In genomic region chr10:13774303-13774893, GRCh38 we compare ENCODE assay signal across 14 cellular contexts.
"Had no signal": no experiment of that assay in that cellular context is flagged by ENCODE, and none has a peak within 500 bp of the region (broad histone marks: within the 10 kb centered on the region; RNA-seq: fewer than 3 reads in every experiment).

No MANE protein-coding gene starts in this region.

- H3K9me3 ChIP-seq: psoas muscle, upper lobe of right lung had no signal

- H3K4me3 ChIP-seq: psoas muscle, upper lobe of right lung had no signal

- DNase-seq: activated CD4-positive, alpha-beta T cell treated with anti-CD3 and anti-CD28 coated beads, Interleukin-2, amount 10 ng/mL, durations not matched to agents 7 days and 5 days; activated CD4-positive, CD25-positive, alpha-beta regulatory T cell; activated effector memory CD4-positive, alpha-beta T cell treated with Interleukin-2 at 50 U/mL for 16 hours; activated T-cell treated with anti-CD3 and anti-CD28 coated beads, Interleukin-2, amount 50 U/mL, for 24 hours; amygdala; effector CD4-positive, alpha-beta T cell; immature natural killer cell; occipital lobe; stimulated activated CD4-positive, alpha-beta T cell treated with anti-CD3 and anti-CD28 coated beads, Interleukin-12 subunit alpha, Interleukin-12 subunit beta, amount 100 ng/mL, for 4 hours; stimulated activated naive CD4-positive, alpha-beta T cell; upper lobe of right lung had no signal

- H3K27me3 ChIP-seq: upper lobe of right lung had no signal

- H3K4me1 ChIP-seq: psoas muscle had no signal

- H3K27ac ChIP-seq: epithelial cell of prostate, psoas muscle, upper lobe of right lung had no signal

- ATAC-seq: natural killer cell treated with Interleukin-12 subunit alpha and Interleukin-12 subunit beta and Interleukin-15 and Interleukin-18, amount 100 ng/mL, for 72 hours; upper lobe of right lung had no signal

- H3K36me3 ChIP-seq: upper lobe of right lung had no signal
